Comparison of ENCODE assay signal across 8 cellular contexts in the genomic region with DNA sequence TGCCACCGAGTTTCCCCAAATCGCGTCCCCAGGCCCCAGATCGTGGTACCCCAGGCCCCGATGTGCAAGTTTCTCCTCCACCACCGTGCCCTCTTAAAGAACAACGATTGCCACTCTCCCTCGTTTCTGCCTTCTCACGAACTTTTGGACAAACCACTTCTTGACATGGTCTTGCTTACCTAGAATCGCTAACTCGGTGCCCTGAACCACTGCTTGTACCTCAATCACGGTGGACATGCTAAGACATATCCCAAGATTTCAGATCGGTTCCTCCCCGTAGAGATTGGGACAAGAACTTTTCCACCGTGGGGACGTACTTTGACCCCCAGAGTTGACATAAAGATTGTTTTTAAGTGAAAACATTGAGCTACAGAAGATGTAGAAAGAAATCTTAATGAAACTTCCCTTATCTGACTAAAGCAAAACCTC. TPM values are rescaled to one million over a fixed set of nuclear protein-coding genes. Genes with fewer than 3 reads are reported as not detected.
DNase-seq lines count a peak whose midpoint lies in the region; ATAC-seq, FAIRE-seq and TF ChIP-seq lines count a peak whose summit lies in the region.

No MANE protein-coding gene starts in this region.

- H4K20me1 ChIP-seq in GM12878 (ENCODE audit: control insufficient read depth, insufficient read depth) = no peaks in the 10 kb centered on the region; the same call in 1 of the 2 replicates

- intact Hi-C loops in GM12878 (cut with micrococcal nuclease; ENCODE audit: unreplicated experiment) = loop anchor here (1.0 to 5.0 kb wide), 6 partner anchors 8 to 382 kb away; partner anchors contain the start of gene UBN2
- intact Hi-C loops in mucosa of descending colon (cut with DNase I, micrococcal nuclease) = no loop called here

- peak; percentile 18 for FAIRE-seq in GM12878 (lab: Jason Lieb, UNC)

- peak overlapping the region; percentile 90 for H2AFZ ChIP-seq in GM12878 (ENCODE audit: control insufficient read depth, low read depth, low read length)

- WGBS in GM12878 (ENCODE audit: insufficient coverage, insufficient replicate concordance, low lambda C conversion rate, missing lambda C conversion rate) = 8% methylated on average over 16 of the region's 16 CpGs

- SMC1A ChIA-PET in GM12878 (lab: Charles Lee; ENCODE audit: uncharacterized antibody, unreplicated experiment) = interaction anchor here (0.9 kb wide), 1 partner anchor 10 kb away, joined by 3 read pairs; no protein-coding TSS in a partner anchor

- DNase-seq in AG04450 (ENCODE audit: low read depth, low spot score) (no peak), GM12878 (ENCODE audit: low read depth, low spot score) (no peak), mucosa of descending colon (peak in 1 of 3 donors; percentile 48), HUDEP-2 (lab: John Stamatoyannopoulos, UW; ENCODE audit: unreplicated experiment in 76 of 76) (no peak), CD1c-positive myeloid dendritic cell (ENCODE audit: extremely low spot score) (no peak), omental fat pad (ENCODE audit: low spot score) (no peak), globus pallidus (ENCODE audit: low spot score) (no peak)

- H3K9me3 ChIP-seq in AG04450 (ENCODE audit: control insufficient read depth, insufficient read depth, low read length) (peaks cover 7% of the 10 kb centered on the region; the same call in 1 of the 2 replicates), GM12878 (replicated peaks; ENCODE audit: control insufficient read depth, insufficient read depth, low read length) (no peaks in the 10 kb centered on the region; the same call in 1 of the 3 replicates), mucosa of descending colon (no peaks in the 10 kb centered on the region)

- H3K79me2 ChIP-seq in GM12878 (ENCODE audit: control insufficient read depth, insufficient read depth, low read length) = peaks cover 51% of the 10 kb centered on the region

- H3K4me1 ChIP-seq in GM12878 (ENCODE audit: control insufficient read depth, insufficient read depth, low read length) = peaks cover 6% of the 10 kb centered on the region; the same call in 1 of the 2 replicates
- H3K4me1 ChIP-seq in mucosa of descending colon (ENCODE audit: low read depth) = peaks cover 9% of the 10 kb centered on the region

- no peak for TF ChIP-seq EP300 in GM12878 (IDR thresholded peaks at IDR 0.05; ENCODE audit: borderline replicate concordance in 1 of 2, control insufficient read depth in 1 of 2, low read depth in 2 of 2, low read length in 2 of 2)

- peak; percentile 7 for ATAC-seq in HG02852 (IDR thresholded peaks at IDR 0.05; ENCODE audit: unreplicated experiment)
- no peak for ATAC-seq in GM12878
- ATAC-seq in mucosa of descending colon = no peak
- no peak for ATAC-seq in omental fat pad (ENCODE audit: low FRiP score)

- TF ChIP-seq CTCF in AG04450 (IDR thresholded peaks at IDR 0.05; ENCODE audit: low read depth, low read length) (no peak), GM12878 (IDR thresholded peaks at IDR 0.05 in 2 of 3, conservative IDR thresholded peaks at IDR 0.05 in 1 of 3; ENCODE audit: control insufficient read depth in 2 of 3, extremely low read depth in 1 of 3, insufficient read depth in 1 of 3, low read depth in 3 of 3, low read length in 3 of 3) (no peak), mucosa of descending colon (IDR thresholded peaks at IDR 0.05) (no peak), omental fat pad (IDR thresholded peaks at IDR 0.05) (no peak)

- TF ChIP-seq RAD21 in GM12878 (IDR thresholded peaks at IDR 0.05; ENCODE audit: insufficient read depth, low read depth, low read length) = no peak

- POLR2A ChIA-PET in AG04450 (lab: Yijun Ruan, JAX) (no interaction called here), GM12878 (lab: Charles Lee) (interaction anchor here (1.2 kb wide), 1 partner anchor 9 kb away, joined by 3 read pairs; no protein-coding TSS in a partner anchor)

- no peak for TF ChIP-seq POLR2A in GM12878 (IDR thresholded peaks at IDR 0.05; ENCODE audit: low read depth, low read length)

- H3K36me3 ChIP-seq in GM12878 (ENCODE audit: control insufficient read depth in 2 of 2, insufficient read depth in 2 of 2, low read length in 1 of 2) (no peaks in the 10 kb centered on the region), mucosa of descending colon (ENCODE audit: low read depth) (no peaks in the 10 kb centered on the region)

- peak overlapping the region; percentile 94 for H3K27ac ChIP-seq in AG04450 (ENCODE audit: low read depth, low read length)
- peak overlapping the region; percentile 94 for H3K27ac ChIP-seq in GM12878 (ENCODE audit: control insufficient read depth, insufficient read depth)

- H3K9ac ChIP-seq in GM12878 (ENCODE audit: control insufficient read depth, insufficient read depth, low read length) = peak overlapping the region; percentile 84

- CTCF ChIA-PET in AG04450 (lab: Charles Lee) (no interaction called here), GM12878 (lab: Yijun Ruan, JAX) (interaction anchor here (0.6 to 0.8 kb wide), 3 partner anchors 35 to 1128 kb away, joined by 3 to 4 read pairs (median 3); no protein-coding TSS in a partner anchor)

- H3K4me3 ChIP-seq in AG04450 (ENCODE audit: low read depth, low read length) = peak overlapping the region; percentile 88
- peak overlapping the region; percentile 99 for H3K4me3 ChIP-seq in GM12878
- H3K4me3 ChIP-seq in mucosa of descending colon = peak overlapping the region; percentile 97

- in situ Hi-C loops in GM12878 (cut with MboI) = loop anchor here (5.0 to 10.0 kb wide), 2 partner anchors 247 to 945 kb away; partner anchors contain the start of gene LUC7L2

- H3K4me2 ChIP-seq in GM12878 (ENCODE audit: control insufficient read depth, insufficient read depth) = peak overlapping the region; percentile 99

- BruUV-seq in GM12878 (replicated peaks; lab: Mats Ljungman, UMichigan) = no TSS peak

- RAD21 ChIA-PET in GM12878 (lab: Charles Lee; ENCODE audit: unreplicated experiment) = interaction anchor here (1.2 to 1.6 kb wide), 2 partner anchors 15 to 35 kb away, joined by 4 to 8 read pairs; no protein-coding TSS in a partner anchor

- H3K27me3 ChIP-seq in AG04450 (ENCODE audit: control insufficient read depth, insufficient read depth, low read length) (peaks cover 2% of the 10 kb centered on the region), GM12878 (replicated peaks in 1 of 2; ENCODE audit: control insufficient read depth in 2 of 2, insufficient read depth in 2 of 2, low read length in 1 of 2) (no peaks in the 10 kb centered on the region)

TF ChIP-seq in GM12878, 131 proteins besides CTCF, POLR2A, EP300 and RAD21:
- TF ChIP-seq, protein P1, sequence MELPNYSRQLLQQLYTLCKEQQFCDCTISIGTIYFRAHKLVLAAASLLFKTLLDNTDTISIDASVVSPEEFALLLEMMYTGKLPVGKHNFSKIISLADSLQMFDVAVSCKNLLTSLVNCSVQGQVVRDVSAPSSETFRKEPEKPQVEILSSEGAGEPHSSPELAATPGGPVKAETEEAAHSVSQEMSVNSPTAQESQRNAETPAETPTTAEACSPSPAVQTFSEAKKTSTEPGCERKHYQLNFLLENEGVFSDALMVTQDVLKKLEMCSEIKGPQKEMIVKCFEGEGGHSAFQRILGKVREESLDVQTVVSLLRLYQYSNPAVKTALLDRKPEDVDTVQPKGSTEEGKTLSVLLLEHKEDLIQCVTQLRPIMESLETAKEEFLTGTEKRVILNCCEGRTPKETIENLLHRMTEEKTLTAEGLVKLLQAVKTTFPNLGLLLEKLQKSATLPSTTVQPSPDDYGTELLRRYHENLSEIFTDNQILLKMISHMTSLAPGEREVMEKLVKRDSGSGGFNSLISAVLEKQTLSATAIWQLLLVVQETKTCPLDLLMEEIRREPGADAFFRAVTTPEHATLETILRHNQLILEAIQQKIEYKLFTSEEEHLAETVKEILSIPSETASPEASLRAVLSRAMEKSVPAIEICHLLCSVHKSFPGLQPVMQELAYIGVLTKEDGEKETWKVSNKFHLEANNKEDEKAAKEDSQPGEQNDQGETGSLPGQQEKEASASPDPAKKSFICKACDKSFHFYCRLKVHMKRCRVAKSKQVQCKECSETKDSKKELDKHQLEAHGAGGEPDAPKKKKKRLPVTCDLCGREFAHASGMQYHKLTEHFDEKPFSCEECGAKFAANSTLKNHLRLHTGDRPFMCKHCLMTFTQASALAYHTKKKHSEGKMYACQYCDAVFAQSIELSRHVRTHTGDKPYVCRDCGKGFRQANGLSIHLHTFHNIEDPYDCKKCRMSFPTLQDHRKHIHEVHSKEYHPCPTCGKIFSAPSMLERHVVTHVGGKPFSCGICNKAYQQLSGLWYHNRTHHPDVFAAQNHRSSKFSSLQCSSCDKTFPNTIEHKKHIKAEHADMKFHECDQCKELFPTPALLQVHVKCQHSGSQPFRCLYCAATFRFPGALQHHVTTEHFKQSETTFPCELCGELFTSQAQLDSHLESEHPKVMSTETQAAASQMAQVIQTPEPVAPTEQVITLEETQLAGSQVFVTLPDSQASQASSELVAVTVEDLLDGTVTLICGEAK (IDR thresholded peaks at IDR 0.05; ENCODE audit: borderline replicate concordance) = 0 out of 2 replicates have a peak, but pooled peaks have one; percentile 16
- no peak for TF ChIP-seq PAX8 (IDR thresholded peaks at IDR 0.05)
- TF ChIP-seq SMAD5 (IDR thresholded peaks at IDR 0.05; ENCODE audit: low read depth) = no peak

RNA-seq across cellular contexts. Expression of gene ZC3HAV1, which starts 0.5 kb away (rescaled TPM):
- polyA plus RNA-seq in AG04450 (2011; rRNA removed) = 21.7 and 25.3 TPM in 2 replicates
- polyA minus RNA-seq in AG04450 (2011; rRNA and poly(A)+ RNA removed) = 39.5 and 44.8 TPM in 2 replicates
- 42.6 and 46.8 TPM in 2 replicates for total RNA-seq in GM12878 (2013; cell fraction: nucleolus; rRNA removed)
- 43.1 and 45.4 TPM in 2 replicates for total RNA-seq in GM12878 (2014; rRNA removed)
- 46.3 and 47.5 TPM in 2 replicates for total RNA-seq in GM12878 (2014; rRNA removed; fragmentation: Illumina TruSeq; extraction: Trizol)
- total RNA-seq in GM12878 (2021) = 49.4 and 55.3 TPM in 2 replicates
- 17.9 TPM for polyA plus RNA-seq in GM12878 (2011; ENCODE audit: low read depth)
- 24.1 and 29.8 TPM in 2 replicates for polyA plus RNA-seq in GM12878 (2011; rRNA removed)
- polyA plus RNA-seq in GM12878 (2011; cell fraction: cytosol; rRNA removed) = 21.6 and 24.2 TPM in 2 replicates
- 17.6 and 24.1 TPM in 2 replicates for polyA plus RNA-seq in GM12878 (2011; cell fraction: nucleus; rRNA removed)
- polyA plus RNA-seq in GM12878 (2012) = 20.0 and 21.3 TPM in 2 replicates
- 48.5 and 58.2 TPM in 2 replicates for polyA plus RNA-seq in GM12878 (2014; fragmentation: Illumina TruSeq; extraction: Trizol)
- 10 to 100 TPM; 18.5 to 19.7 TPM for polyA plus RNA-seq in GM12878 (2014; fragmentation: Nextera tagmentation; extraction: Ambion mirVana)
- polyA plus RNA-seq in GM12878 (2014; rRNA removed) = 32.4 and 35.2 TPM in 2 replicates
- 10 to 100 TPM; 46.4 to 51.4 TPM for polyA plus RNA-seq in GM12878 (2016; fragmentation: Nextera tagmentation; extraction: Ambion mirVana)
- 35.4 and 46.3 TPM in 2 replicates for polyA minus RNA-seq in GM12878 (2011; rRNA and poly(A)+ RNA removed)
- polyA minus RNA-seq in GM12878 (2011; cell fraction: cytosol; rRNA and poly(A)+ RNA removed) = 17.9 and 26.4 TPM in 2 replicates
- 20.9 and 39.8 TPM in 2 replicates for polyA minus RNA-seq in GM12878 (2011; cell fraction: nucleus; rRNA and poly(A)+ RNA removed)
- total RNA-seq in mucosa of descending colon = 10 to 100 TPM; 36.5 to 38.9 (median 38.4) TPM
- 10 to 100 TPM; 31.3 to 58.8 (median 50.8) TPM for total RNA-seq in omental fat pad
